ENCODE assay signal across 9 cellular contexts in genomic region chr17:8120520-8121443, GRCh38. TPM values are rescaled to one million over a fixed set of nuclear protein-coding genes. Genes with fewer than 3 reads are reported as not detected.
A peak's percentile ranks its signal among the peaks of the same experiment; 100 is the strongest.
DNase-seq lines count a peak whose midpoint lies in the region; ATAC-seq and TF ChIP-seq lines count a peak whose summit lies in the region.
"Had no signal": no experiment of that assay in that cellular context is flagged by ENCODE, and none has a peak within 500 bp of the region (broad histone marks: within the 10 kb centered on the region; RNA-seq: fewer than 3 reads in every experiment).

No MANE protein-coding gene starts in this region.

- H3K36me3 ChIP-seq in OCI-LY7 (ENCODE audit: insufficient read depth, low read length) (no peaks in the 10 kb centered on the region), neural cell (ENCODE audit: insufficient read depth, low read length) (no peaks in the 10 kb centered on the region), thymus (ENCODE audit: control insufficient read depth, insufficient read depth) (no peaks in the 10 kb centered on the region)

- POLR2A ChIA-PET in OCI-LY7 (lab: Charles Lee), result interaction anchor here (1.3 to 1.8 kb wide), 3 partner anchors 18 to 90 kb away, joined by 5 to 7 read pairs (median 6); partner anchors contain the start of gene AURKB

- peak; percentile 10 to 11 for ATAC-seq in activated T-cell treated with anti-CD3 and anti-CD28 coated beads, Interleukin-2, amount 50 U/mL, for 4 hours
- no peak for ATAC-seq in HG03354 (IDR thresholded peaks at IDR 0.05; ENCODE audit: poor library complexity, severe bottlenecking, unreplicated experiment)

- peaks cover 19 to 23% of the 10 kb centered on the region in 2 donors for H3K36me3 Mint-ChIP-seq in CD14-positive monocyte
- no peaks in the 10 kb centered on the region for H3K36me3 Mint-ChIP-seq in HFFc6 (ENCODE audit: low read depth)
- H3K36me3 Mint-ChIP-seq in activated T-cell treated with anti-CD3 and anti-CD28 coated beads, Interleukin-2, amount 50 U/mL, for 4 hours (ENCODE audit: insufficient read depth), result no peaks in the 10 kb centered on the region

- no peak for TF ChIP-seq RAD21 in neural cell (conservative IDR thresholded peaks at IDR 0.05)

- H3K9me3 Mint-ChIP-seq in CD14-positive monocyte (peaks cover 0 to 50% (median 31%) of the 10 kb centered on the region in 7 donors), HFFc6 (peaks cover 7% of the 10 kb centered on the region; the same call in 1 of the 2 replicates)
- no peaks in the 10 kb centered on the region for H3K9me3 Mint-ChIP-seq in activated T-cell treated with anti-CD3 and anti-CD28 coated beads, Interleukin-2, amount 50 U/mL, for 4 hours

- H3K9me3 ChIP-seq in OCI-LY7 (ENCODE audit: low read length) (no peaks in the 10 kb centered on the region), neural cell (ENCODE audit: low read length) (no peaks in the 10 kb centered on the region), thymus (ENCODE audit: control insufficient read depth) (no peaks in the 10 kb centered on the region)

- H3K27ac ChIP-seq in OCI-LY7 (ENCODE audit: low read depth, low read length, poor library complexity, severe bottlenecking) (peak overlapping the region; percentile 79), neural cell (ENCODE audit: low read length) (peak overlapping the region; percentile 79), thymus (ENCODE audit: low read depth) (no peak overlapping the region)

- H3K4me3 ChIP-seq in OCI-LY7 (ENCODE audit: low read depth, low read length, poor library complexity, severe bottlenecking) (peak overlapping the region; percentile 79), neural cell (ENCODE audit: low read length) (peak overlapping the region; percentile 88), thymus (ENCODE audit: low read length) (peak overlapping the region; percentile 44)

- H3K9me2 ChIP-seq in OCI-LY7 (ENCODE audit: insufficient read depth, low read length), result no peaks in the 10 kb centered on the region
- H3K9me2 ChIP-seq in neural cell (ENCODE audit: insufficient read depth, low read length), result no peaks in the 10 kb centered on the region

- H3K9ac ChIP-seq in neural cell (ENCODE audit: low read length), result peak overlapping the region; percentile 31

- under 1% methylated on average over 41 of the region's 41 CpGs for WGBS in thymus

- H2AFZ ChIP-seq in OCI-LY7 (ENCODE audit: low read length) (peak overlapping the region; percentile 53), neural cell (ENCODE audit: low read depth, low read length) (no peak overlapping the region)

- no TSS peak for BruUV-seq in OCI-LY7 (replicated peaks; lab: Mats Ljungman, UMichigan)

- H3K27ac Mint-ChIP-seq in CD14-positive monocyte (peak overlapping the region in 3 of 7 donors; percentile 45 to 76 (median 62)), HFFc6 (peak overlapping the region; percentile 91)

- CTCF ChIA-PET in OCI-LY7 (lab: Charles Lee; ENCODE audit: unreplicated experiment), result interaction anchor here (1.4 to 1.9 kb wide), 2 partner anchors 17 to 41 kb away, joined by 3 to 6 read pairs; no protein-coding TSS in a partner anchor

- peaks cover 79% of the 10 kb centered on the region for H3K4me1 Mint-ChIP-seq in CD14-positive monocyte
- peaks cover 66% of the 10 kb centered on the region for H3K4me1 Mint-ChIP-seq in HFFc6 (ENCODE audit: low read depth)
- peaks cover 67% of the 10 kb centered on the region for H3K4me1 Mint-ChIP-seq in activated T-cell treated with anti-CD3 and anti-CD28 coated beads, Interleukin-2, amount 50 U/mL, for 4 hours (ENCODE audit: low read depth)

- H3K4me2 ChIP-seq in OCI-LY7 (ENCODE audit: low read length) (peak overlapping the region; percentile 98), neural cell (ENCODE audit: low read length) (peak overlapping the region; percentile 84)

- no peak for DNase-seq in CD14-positive monocyte (ENCODE audit: low spot score)
- peak; percentile 66 for DNase-seq in HFFc6
- peak; percentile 81 for DNase-seq in OCI-LY7 (ENCODE audit: low spot score)
- DNase-seq in activated T-cell treated with anti-CD3 and anti-CD28 coated beads, Interleukin-2, amount 50 U/mL, for 4 hours, result peak; percentile 72
- DNase-seq in fibroblast of gingiva (ENCODE audit: low read depth), result peak; percentile 69

- H3K4me3 Mint-ChIP-seq in CD14-positive monocyte, result peak overlapping the region; percentile 68 to 93
- H3K4me3 Mint-ChIP-seq in HFFc6, result peak overlapping the region; percentile 88
- H3K4me3 Mint-ChIP-seq in activated T-cell treated with anti-CD3 and anti-CD28 coated beads, Interleukin-2, amount 50 U/mL, for 4 hours, result peak overlapping the region; percentile 85

- peaks cover 61% of the 10 kb centered on the region for H3K27me3 ChIP-seq in neural cell (ENCODE audit: insufficient read depth, low read depth, low read length)
- H3K27me3 ChIP-seq in thymus (ENCODE audit: control insufficient read depth, insufficient read depth), result peaks cover 70% of the 10 kb centered on the region

- H3K79me2 ChIP-seq in OCI-LY7 (ENCODE audit: insufficient read depth, low read depth, low read length) (no peaks in the 10 kb centered on the region), neural cell (replicated peaks; ENCODE audit: insufficient read depth, low read length) (no peaks in the 10 kb centered on the region)

- intact Hi-C loops in CD14-positive monocyte (cut with micrococcal nuclease) (loop anchor here (5.0 kb wide), 2 partner anchors 37 to 67 kb away; no protein-coding TSS in a partner anchor), OCI-LY7 (cut with micrococcal nuclease; ENCODE audit: unreplicated experiment) (loop anchor here (1.0 to 5.0 kb wide), 8 partner anchors 19 to 283 kb away; partner anchors contain the start of gene RANGRF)

- H3K4me1 ChIP-seq in OCI-LY7 (ENCODE audit: insufficient read depth, low read length, poor library complexity, severe bottlenecking), result peaks cover 54% of the 10 kb centered on the region
- peaks cover 35% of the 10 kb centered on the region for H3K4me1 ChIP-seq in thymus (ENCODE audit: control insufficient read depth, insufficient read depth, low read length)

- no peak for TF ChIP-seq CTCF in CD14-positive monocyte (IDR thresholded peaks at IDR 0.05)
- TF ChIP-seq CTCF in HFFc6 (IDR thresholded peaks at IDR 0.05), result peak; percentile 76
- TF ChIP-seq CTCF in OCI-LY7 (conservative IDR thresholded peaks at IDR 0.05; ENCODE audit: low read length), result peak; percentile 71
- TF ChIP-seq CTCF in neural cell (IDR thresholded peaks at IDR 0.05; ENCODE audit: poor library complexity, severe bottlenecking), result peak; percentile 54

- peaks cover 12% of the 10 kb centered on the region for H3F3A ChIP-seq in neural cell (ENCODE audit: insufficient read depth, low read length, poor library complexity, severe bottlenecking)

- H3K27me3 Mint-ChIP-seq in CD14-positive monocyte (ENCODE audit: low read depth in 3 of 3), result peaks cover 81 to 91% (median 91%) of the 10 kb centered on the region in 3 donors
- H3K27me3 Mint-ChIP-seq in HFFc6 (ENCODE audit: insufficient read depth), result peaks cover 20% of the 10 kb centered on the region
- peaks cover 51% of the 10 kb centered on the region for H3K27me3 Mint-ChIP-seq in activated T-cell treated with anti-CD3 and anti-CD28 coated beads, Interleukin-2, amount 50 U/mL, for 4 hours (ENCODE audit: low read depth)

- no peak for TF ChIP-seq EP300 in neural cell (conservative IDR thresholded peaks at IDR 0.05; ENCODE audit: poor library complexity, severe bottlenecking)

- H4K20me1 ChIP-seq in OCI-LY7 (ENCODE audit: insufficient read depth, low read length), result 0 out of 2 replicates have a peak, but pooled peaks cover 3% of the 10 kb centered on the region
- peaks cover 6% of the 10 kb centered on the region for H4K20me1 ChIP-seq in neural cell (ENCODE audit: insufficient read depth)

TF ChIP-seq in neural cell, 6 proteins besides CTCF, POLR2A, EP300 and RAD21 (continues in another document):
- TF ChIP-seq MXI1 (conservative IDR thresholded peaks at IDR 0.05; ENCODE audit: poor library complexity, severe bottlenecking) (peak; percentile 30), POLR2AphosphoS5 (IDR thresholded peaks at IDR 0.05) (peak; percentile 24)

RNA-seq across cellular contexts. Expression of gene ALOXE3, which starts 2.5 kb away (rescaled TPM):
- polyA plus RNA-seq in CD14-positive monocyte (not detected), neural cell (0.77 and 1.6 TPM in 2 replicates), thymus (1.2 TPM)
- under 1 TPM; 0.14 to 0.30 (median 0.21) TPM for total RNA-seq in HFFc6 (2021; fragmentation: NEBNext Ultra II Directional; extraction: Animal tissue kit (Norgen Biotek cat#: 25700))
- total RNA-seq in OCI-LY7 (2014; rRNA removed; shearing (Covaris generic)), result not detected in 2 replicates
- total RNA-seq in OCI-LY7 (2022), result 0.10 TPM in 1 of 2 replicates, not detected in the other
- total RNA-seq in activated T-cell treated with anti-CD3 and anti-CD28 coated beads, Interleukin-2, amount 50 U/mL, for 4 hours, result not detected
- polyA minus RNA-seq in neural cell, result 0.73 and 0.81 TPM in 2 replicates
- total RNA-seq: T-helper 1 cell treated with Interleukin-12 subunit alpha and Interleukin-12 subunit beta and Interleukin-4 antibody, amounts not matched to agents 30 ng/mL and 1 ng/mL, for 36 hours had no signal

RNA-seq across cellular contexts. Expression of gene HES7, which starts 3.1 kb away (rescaled TPM):
- polyA plus RNA-seq in CD14-positive monocyte (not detected), neural cell (7.3 and 15.3 TPM in 2 replicates), thymus (0.75 TPM)
- under 1 TPM; 0.24 to 0.54 (median 0.41) TPM for total RNA-seq in HFFc6 (2021; fragmentation: NEBNext Ultra II Directional; extraction: Animal tissue kit (Norgen Biotek cat#: 25700))
- 0.44 and 0.75 TPM in 2 replicates for total RNA-seq in OCI-LY7 (2014; rRNA removed; shearing (Covaris generic))
- total RNA-seq in OCI-LY7 (2022), result 4.6 and 5.8 TPM in 2 replicates
- total RNA-seq in activated T-cell treated with anti-CD3 and anti-CD28 coated beads, Interleukin-2, amount 50 U/mL, for 4 hours, result 1 to 10 TPM; 1.2 to 1.7 (median 1.4) TPM
- 2.4 TPM in 1 of 2 replicates, not detected in the other for polyA minus RNA-seq in neural cell

RNA-seq across cellular contexts. Expression of gene PER1, which starts 31.4 kb away (rescaled TPM):
- 1 to 10 TPM; 5.6 to 9.6 TPM for polyA plus RNA-seq in CD14-positive monocyte
- total RNA-seq in HFFc6 (2021; fragmentation: NEBNext Ultra II Directional; extraction: Animal tissue kit (Norgen Biotek cat#: 25700)), result 10 to 100 TPM; 18.9 to 31.8 (median 26.9) TPM
- 13.9 and 15.4 TPM in 2 replicates for total RNA-seq in OCI-LY7 (2014; rRNA removed; shearing (Covaris generic))
- total RNA-seq in OCI-LY7 (2022), result 38.0 and 48.0 TPM in 2 replicates
- total RNA-seq in activated T-cell treated with anti-CD3 and anti-CD28 coated beads, Interleukin-2, amount 50 U/mL, for 4 hours, result 10 to 100 TPM; 30.4 to 36.9 (median 36.7) TPM
- 1.9 and 2.0 TPM in 2 replicates for polyA plus RNA-seq in neural cell
- 16.8 and 20.2 TPM in 2 replicates for polyA minus RNA-seq in neural cell
- 71.9 TPM for polyA plus RNA-seq in thymus

RNA-seq across cellular contexts. Expression of gene ALOX12B, which starts 33.3 kb away (rescaled TPM):
- not detected for polyA plus RNA-seq in CD14-positive monocyte
- total RNA-seq in HFFc6 (2021; fragmentation: NEBNext Ultra II Directional; extraction: Animal tissue kit (Norgen Biotek cat#: 25700)), result not detected
- total RNA-seq in OCI-LY7 (2014; rRNA removed; shearing (Covaris generic)), result 2.0 TPM in 1 of 2 replicates, not detected in the other
- 4.5 and 5.3 TPM in 2 replicates for total RNA-seq in OCI-LY7 (2022)
- total RNA-seq in activated T-cell treated with anti-CD3 and anti-CD28 coated beads, Interleukin-2, amount 50 U/mL, for 4 hours, result 1 to 10 TPM in 1 of 3 donors, under 1 TPM in 2; 0.81 to 1.6 (median 0.95) TPM
- 0.31 and 0.34 TPM in 2 replicates for polyA plus RNA-seq in neural cell
- polyA minus RNA-seq in neural cell, result 0.73 TPM in 1 of 2 replicates, not detected in the other
- 5.0 TPM for polyA plus RNA-seq in thymus
- total RNA-seq: T-helper 1 cell treated with Interleukin-12 subunit alpha and Interleukin-12 subunit beta and Interleukin-4 antibody, amounts not matched to agents 30 ng/mL and 1 ng/mL, for 36 hours had no signal

RNA-seq across cellular contexts. Expression of gene VAMP2, which starts 42.0 kb away (rescaled TPM):
- polyA plus RNA-seq in CD14-positive monocyte, result 10 to 100 TPM; 10.2 to 14.5 TPM
- 10 to 100 TPM; 37.0 to 47.6 (median 44.5) TPM for total RNA-seq in HFFc6 (2021; fragmentation: NEBNext Ultra II Directional; extraction: Animal tissue kit (Norgen Biotek cat#: 25700))
- 10.4 and 21.2 TPM in 2 replicates for total RNA-seq in OCI-LY7 (2014; rRNA removed; shearing (Covaris generic))
- 40.9 and 45.1 TPM in 2 replicates for total RNA-seq in OCI-LY7 (2022)
- total RNA-seq in activated T-cell treated with anti-CD3 and anti-CD28 coated beads, Interleukin-2, amount 50 U/mL, for 4 hours, result 10 to 100 TPM; 49.6 to 67.5 (median 59.7) TPM
- polyA plus RNA-seq in neural cell, result 91.6 and 98.3 TPM in 2 replicates
- polyA minus RNA-seq in neural cell, result 80.3 and 88.3 TPM in 2 replicates
- 73.9 TPM for polyA plus RNA-seq in thymus
